ENCODE assay signal across 22 cellular contexts in genomic region chr1:38482080-38482826, GRCh38.
"Had no signal": no experiment of that assay in that cellular context is flagged by ENCODE, and none has a peak within 500 bp of the region (broad histone marks: within the 10 kb centered on the region; RNA-seq: fewer than 3 reads in every experiment).

No MANE protein-coding gene starts in this region.

- H3K9me3 Mint-ChIP-seq: activated T-helper 17 cell treated with anti-CD3 and anti-CD28 coated beads, Interleukin-2, amount 50 U/mL, for 72 hours had no signal

- DNase-seq: activated T-cell treated with anti-CD3 and anti-CD28 coated beads, Interleukin-2, amount 50 U/mL, for 1 hour; aorta; caudate nucleus; effector memory CD8-positive, alpha-beta T cell; esophagus squamous epithelium; head of caudate nucleus; left colon; mesenchymal stem cell; naive thymus-derived CD4-positive, alpha-beta T cell; retina; stimulated activated CD4-positive, alpha-beta T cell treated with anti-CD3 and anti-CD28 coated beads, Interleukin-4, amount 100 ng/mL, for 24 hours; substantia nigra; thyroid gland; WERI-Rb-1 had no signal

- H3K27me3 ChIP-seq: thyroid gland had no signal

- H3K4me3 ChIP-seq: esophagus squamous epithelium, gastroesophageal sphincter, thyroid gland had no signal

- H3K27ac Mint-ChIP-seq: activated naive CD4-positive, alpha-beta T cell treated with anti-CD3 and anti-CD28 coated beads, Interleukin-2, amount 50 U/mL, for 72 hours; activated T-helper 17 cell treated with anti-CD3 and anti-CD28 coated beads, Interleukin-2, amount 50 U/mL, for 72 hours; brain; effector memory CD8-positive, alpha-beta T cell; naive thymus-derived CD4-positive, alpha-beta T cell; progenitor cell of endocrine pancreas; stimulated activated naive CD8-positive, alpha-beta T cell treated with anti-CD3 and anti-CD28 coated beads, Interleukin-15, Interleukin-2, amounts not matched to agents 100 ng/mL and 50 ng/mL, for 24 hours; T-helper 2 cell treated with Interferon-gamma antibody and Interleukin-4, amounts not matched to agents 5 μg/mL and 100 μg/mL, for 36 hours had no signal

- H3K4me3 Mint-ChIP-seq: activated T-helper 17 cell treated with anti-CD3 and anti-CD28 coated beads, Interleukin-2, amount 50 U/mL, for 72 hours; brain; effector memory CD8-positive, alpha-beta T cell; naive thymus-derived CD4-positive, alpha-beta T cell; neural crest cell; stimulated activated naive CD8-positive, alpha-beta T cell treated with anti-CD3 and anti-CD28 coated beads, Interleukin-15, Interleukin-2, amounts not matched to agents 100 ng/mL and 50 ng/mL, for 24 hours; T-helper 2 cell treated with Interferon-gamma antibody and Interleukin-4, amounts not matched to agents 5 μg/mL and 100 μg/mL, for 36 hours had no signal

- H3K9me3 ChIP-seq: esophagus squamous epithelium, thyroid gland had no signal

- H3K4me1 Mint-ChIP-seq: activated T-helper 17 cell treated with anti-CD3 and anti-CD28 coated beads, Interleukin-2, amount 50 U/mL, for 72 hours had no signal

- H3K27ac ChIP-seq: esophagus squamous epithelium, gastroesophageal sphincter, thyroid gland, WERI-Rb-1 had no signal

- ATAC-seq: activated naive CD4-positive, alpha-beta T cell treated with anti-CD3 and anti-CD28 coated beads, Interleukin-2, amount 50 U/mL, for 72 hours; activated T-helper 17 cell treated with anti-CD3 and anti-CD28 coated beads, Interleukin-2, amount 50 U/mL, for 72 hours; effector memory CD8-positive, alpha-beta T cell; gastroesophageal sphincter; left colon; naive thymus-derived CD4-positive, alpha-beta T cell had no signal

- H3K36me3 ChIP-seq: esophagus squamous epithelium, gastroesophageal sphincter, thyroid gland, WERI-Rb-1 had no signal

- H3K4me1 ChIP-seq: esophagus squamous epithelium, gastroesophageal sphincter, thyroid gland had no signal

- H3K36me3 Mint-ChIP-seq: brain had no signal
